ENCODE assay signal across 9 cellular contexts in the genomic region with DNA sequence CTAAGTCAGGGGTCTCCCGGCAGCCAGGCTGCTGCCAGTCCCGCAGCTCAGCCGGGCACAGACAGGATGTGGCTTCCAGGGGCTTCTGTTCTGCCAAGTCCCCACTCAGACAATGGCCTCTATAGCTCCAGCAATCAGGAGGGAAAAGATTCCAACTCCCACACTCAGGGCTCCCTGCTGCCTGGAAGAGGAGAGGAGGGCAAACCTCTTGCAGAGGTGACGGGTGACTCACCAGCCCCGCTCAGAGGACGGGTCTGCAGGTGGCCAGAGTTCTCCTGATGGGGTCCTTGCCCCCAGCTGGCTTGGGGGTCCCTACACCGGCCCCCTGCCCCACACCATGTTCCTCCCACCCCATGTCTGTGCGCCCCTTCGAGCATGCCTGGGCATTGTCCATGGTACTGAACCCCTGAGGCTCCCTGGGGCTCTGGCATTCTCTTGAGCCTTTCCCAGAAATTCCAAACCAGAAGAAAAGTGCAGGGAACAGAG. TPM values are rescaled to one million over a fixed set of nuclear protein-coding genes. Genes with fewer than 3 reads are reported as not detected.
DNase-seq lines count a peak whose midpoint lies in the region; ATAC-seq and TF ChIP-seq lines count a peak whose summit lies in the region.
"Had no signal": no experiment of that assay in that cellular context is flagged by ENCODE, and none has a peak within 500 bp of the region (broad histone marks: within the 10 kb centered on the region; RNA-seq: fewer than 3 reads in every experiment).

No MANE protein-coding gene starts in this region.

- H4K20me1 ChIP-seq in GM23338 (replicated peaks; ENCODE audit: insufficient read depth), result no peaks in the 10 kb centered on the region
- H4K20me1 ChIP-seq in PC-3 (ENCODE audit: low read length), result no peaks in the 10 kb centered on the region
- H4K20me1 ChIP-seq in osteoblast (ENCODE audit: insufficient read depth, low read length), result no peaks in the 10 kb centered on the region

- H3K27ac ChIP-seq in GM23338 (ENCODE audit: low read depth) (no peak overlapping the region), PC-3 (ENCODE audit: low read length) (peak overlapping the region; percentile 72), endodermal cell (ENCODE audit: low read depth, low read length) (no peak overlapping the region), osteoblast (ENCODE audit: low read depth, low read length) (no peak overlapping the region), colonic mucosa (no peak overlapping the region)

- no peak for TF ChIP-seq CTCF in GM23338 (conservative IDR thresholded peaks at IDR 0.05; ENCODE audit: low read depth in 2 of 2)
- TF ChIP-seq CTCF in PC-3 (conservative IDR thresholded peaks at IDR 0.05; ENCODE audit: low read depth, low read length), result no peak
- no peak for TF ChIP-seq CTCF in endodermal cell (conservative IDR thresholded peaks at IDR 0.05)
- TF ChIP-seq CTCF in osteoblast (IDR thresholded peaks at IDR 0.05; ENCODE audit: extremely low read depth, low read depth, low read length), result no peak
- TF ChIP-seq CTCF in colonic mucosa (IDR thresholded peaks at IDR 0.05), result no peak

- no peak overlapping the region for H3K27ac Mint-ChIP-seq in GM23338
- no peak overlapping the region for H3K27ac Mint-ChIP-seq in endodermal cell

- H3K9me3 Mint-ChIP-seq in GM23338 (no peaks in the 10 kb centered on the region), endodermal cell (no peaks in the 10 kb centered on the region)

- H3K4me1 ChIP-seq in GM23338 (ENCODE audit: insufficient read depth), result no peaks in the 10 kb centered on the region
- H3K4me1 ChIP-seq in PC-3 (ENCODE audit: insufficient read depth, low read length), result peaks cover 30% of the 10 kb centered on the region
- no peaks in the 10 kb centered on the region for H3K4me1 ChIP-seq in endodermal cell (ENCODE audit: control insufficient read depth, insufficient read depth, low read length)
- peaks cover 12% of the 10 kb centered on the region for H3K4me1 ChIP-seq in osteoblast (ENCODE audit: insufficient read depth, low read length)
- no peaks in the 10 kb centered on the region for H3K4me1 ChIP-seq in colonic mucosa

- H3K27me3 ChIP-seq in GM23338 (ENCODE audit: insufficient read depth) (no peaks in the 10 kb centered on the region), PC-3 (ENCODE audit: low read length) (no peaks in the 10 kb centered on the region), endodermal cell (ENCODE audit: control insufficient read depth, insufficient read depth, low read length, poor library complexity, severe bottlenecking) (no peaks in the 10 kb centered on the region), osteoblast (ENCODE audit: insufficient read depth, low read length) (peaks cover 12% of the 10 kb centered on the region), colonic mucosa (no peaks in the 10 kb centered on the region)

- no TSS peak for BruUV-seq in PC-3 (replicated peaks; lab: Mats Ljungman, UMichigan)

- H3K9me3 ChIP-seq in PC-3 (ENCODE audit: low read length) (no peaks in the 10 kb centered on the region), endodermal cell (ENCODE audit: control insufficient read depth, low read length) (no peaks in the 10 kb centered on the region), osteoblast (ENCODE audit: low read depth, low read length) (no peaks in the 10 kb centered on the region), colonic mucosa (no peaks in the 10 kb centered on the region)

- no peak overlapping the region for H3K4me3 ChIP-seq in GM23338
- H3K4me3 ChIP-seq in PC-3 (ENCODE audit: low read length), result no peak overlapping the region
- H3K4me3 ChIP-seq in endodermal cell (ENCODE audit: low read length), result no peak overlapping the region
- H3K4me3 ChIP-seq in osteoblast (ENCODE audit: insufficient read depth, low read length), result no peak overlapping the region
- no peak overlapping the region for H3K4me3 ChIP-seq in colonic mucosa

- H3K9ac ChIP-seq in PC-3 (ENCODE audit: low read length) (peak overlapping the region; percentile 39; the same call in 1 of the 2 replicates), endodermal cell (ENCODE audit: extremely low read depth, low read length, poor library complexity, severe bottlenecking) (no peak overlapping the region), colonic mucosa (ENCODE audit: low read depth in 2 of 2, low read length in 2 of 2) (no peak overlapping the region)

- H3K9me2 ChIP-seq in GM23338 (ENCODE audit: insufficient read depth), result 0 out of 2 replicates have a peak, but pooled peaks cover 3% of the 10 kb centered on the region
- no peaks in the 10 kb centered on the region for H3K9me2 ChIP-seq in PC-3 (replicated peaks; ENCODE audit: low read length)

- H3K4me3 Mint-ChIP-seq in GM23338 (no peak overlapping the region), endodermal cell (no peak overlapping the region)

- CTCF ChIA-PET in PC-3 (lab: Charles Lee), result no interaction called here

- peaks cover 24% of the 10 kb centered on the region for H3K4me1 Mint-ChIP-seq in GM23338
- H3K4me1 Mint-ChIP-seq in endodermal cell, result no peaks in the 10 kb centered on the region

- H3K4me2 ChIP-seq in GM23338, result no peak overlapping the region
- H3K4me2 ChIP-seq in PC-3 (ENCODE audit: low read length), result peak overlapping the region; percentile 35
- no peak overlapping the region for H3K4me2 ChIP-seq in osteoblast (ENCODE audit: insufficient read depth, low read length)

- DNase-seq in GM23338 (ENCODE audit: low spot score), result peak; percentile 73
- peak; percentile 42 for DNase-seq in PC-3
- peak; percentile 90 for DNase-seq in endodermal cell
- DNase-seq in osteoblast (ENCODE audit: insufficient read length, low spot score, missing footprints), result peak; percentile 47
- no peak for DNase-seq in colonic mucosa
- DNase-seq in MV-4-11 (lab: John Stamatoyannopoulos, UW), result no peak
- DNase-seq in T-helper 9 cell, result no peak

- H3K36me3 Mint-ChIP-seq in GM23338 (ENCODE audit: low read depth), result no peaks in the 10 kb centered on the region
- H3K36me3 Mint-ChIP-seq in endodermal cell (ENCODE audit: low read depth), result no peaks in the 10 kb centered on the region

- intact Hi-C loops in PC-3 (cut with micrococcal nuclease), result no loop called here
- intact Hi-C loops in colonic mucosa (cut with DNase I), result no loop called here

- H3K27me3 Mint-ChIP-seq in GM23338 (ENCODE audit: insufficient read depth, low read depth, poor library complexity) (peaks cover 11% of the 10 kb centered on the region), endodermal cell (ENCODE audit: insufficient read depth) (no peaks in the 10 kb centered on the region)

- H3K79me2 ChIP-seq in GM23338 (replicated peaks; ENCODE audit: insufficient read depth), result no peaks in the 10 kb centered on the region
- H3K79me2 ChIP-seq in PC-3 (ENCODE audit: low read length), result no peaks in the 10 kb centered on the region
- no peaks in the 10 kb centered on the region for H3K79me2 ChIP-seq in osteoblast (ENCODE audit: insufficient read depth, low read length)

- no peaks in the 10 kb centered on the region for H3K36me3 ChIP-seq in GM23338 (ENCODE audit: insufficient read depth)
- no peaks in the 10 kb centered on the region for H3K36me3 ChIP-seq in PC-3 (ENCODE audit: low read depth, low read length)
- H3K36me3 ChIP-seq in endodermal cell (ENCODE audit: control insufficient read depth, insufficient read depth, low read length), result no peaks in the 10 kb centered on the region
- H3K36me3 ChIP-seq in osteoblast (ENCODE audit: insufficient read depth, low read length), result no peaks in the 10 kb centered on the region
- no peaks in the 10 kb centered on the region for H3K36me3 ChIP-seq in colonic mucosa

- H3F3A ChIP-seq in GM23338 (replicated peaks; ENCODE audit: low read depth) (0 out of 2 replicates have a peak, but pooled peaks cover 3% of the 10 kb centered on the region), PC-3 (ENCODE audit: low read length, unreplicated experiment) (peaks cover 5% of the 10 kb centered on the region)

- ATAC-seq in GM23338, result peak; percentile 80
- ATAC-seq in PC-3, result no peak
- no peak for ATAC-seq in GM21515 (IDR thresholded peaks at IDR 0.05; ENCODE audit: unreplicated experiment)

- WGBS in endodermal cell (ENCODE audit: insufficient coverage in 1 of 2, insufficient read length in 1 of 2), 2 experiments, result 60 to 64% methylated on average over 1 to 9 of the region's 9 CpGs

- POLR2A ChIA-PET in PC-3 (lab: Charles Lee; ENCODE audit: unreplicated experiment), result no interaction called here

- H2AFZ ChIP-seq in GM23338 (no peak overlapping the region), PC-3 (ENCODE audit: low read length) (no peak overlapping the region), osteoblast (ENCODE audit: low read length) (no peak overlapping the region)

RNA-seq across cellular contexts. Expression of gene NTSR1, which starts 32.6 kb away (rescaled TPM):
- 1.4 and 1.7 TPM in 2 replicates for total RNA-seq in GM23338 (2014; rRNA removed; shearing (Covaris generic))
- polyA plus RNA-seq in GM23338 (2016; fragmentation: Nextera tagmentation; extraction: Ambion mirVana), result 0.15 and 0.52 TPM in 2 replicates
- 7.8 and 10.6 TPM in 2 replicates for total RNA-seq in PC-3 (2014; rRNA removed)
- under 1 TPM; 0.11 to 0.62 TPM for total RNA-seq in endodermal cell
- 2.0 TPM for polyA plus RNA-seq in endodermal cell (2013, experiment 1 of 2)
- 1.4 TPM for polyA plus RNA-seq in endodermal cell (2013, experiment 2 of 2)
- not detected in 2 replicates for total RNA-seq in osteoblast
- 1 to 10 TPM in 1 of 2 donors, under 1 TPM in 1; 0.05 to 2.9 TPM for total RNA-seq in colonic mucosa
- total RNA-seq: renal cortical epithelial cell had no signal

RNA-seq across cellular contexts. Expression of gene MRGBP, which starts 55.0 kb away (rescaled TPM):
- total RNA-seq in GM23338 (2014; rRNA removed; shearing (Covaris generic)), result 24.3 and 26.0 TPM in 2 replicates
- 19.7 and 20.9 TPM in 2 replicates for polyA plus RNA-seq in GM23338 (2016; fragmentation: Nextera tagmentation; extraction: Ambion mirVana)
- total RNA-seq in PC-3 (2014; rRNA removed) (48.8 and 56.3 TPM in 2 replicates), endodermal cell (10 to 100 TPM; 14.3 to 18.7 TPM), osteoblast (14.1 and 15.2 TPM in 2 replicates), colonic mucosa (10 to 100 TPM; 11.0 to 12.0 TPM)
- 18.3 TPM for polyA plus RNA-seq in endodermal cell (2013, experiment 1 of 2)
- 18.5 TPM for polyA plus RNA-seq in endodermal cell (2013, experiment 2 of 2)

Comparison
In these comparisons a context has a peak if more than half of its experiments do, and no peak if none do; other contexts are left out.
1. DNase-seq: peak in GM23338 (single experiment), PC-3 (single experiment), endodermal cell (single experiment) and osteoblast (single experiment); none in colonic mucosa (single experiment), MV-4-11 (single experiment) and T-helper 9 cell (single experiment).